In genomic region chr2:212956665-212957064, GRCh38 we compare ENCODE assay signal across 17 cellular contexts.
DNase-seq lines count a peak whose midpoint lies in the region; ATAC-seq, FAIRE-seq and TF ChIP-seq lines count a peak whose summit lies in the region.
"Had no signal": no experiment of that assay in that cellular context is flagged by ENCODE, and none has a peak within 500 bp of the region (broad histone marks: within the 10 kb centered on the region; RNA-seq: fewer than 3 reads in every experiment).

No MANE protein-coding gene starts in this region.

- WGBS in liver: 48% methylated on average over 2 of the region's 2 CpGs
- 2% methylated on average over 2 of the region's 2 CpGs for WGBS in HepG2 (ENCODE audit: low lambda C conversion rate)

- ATAC-seq in HepG2 (no peak), HG03175 (IDR thresholded peaks at IDR 0.05; ENCODE audit: unreplicated experiment) (no peak), HG02798 (IDR thresholded peaks at IDR 0.05; ENCODE audit: poor library complexity, unreplicated experiment) (no peak), GM18511 (IDR thresholded peaks at IDR 0.05; ENCODE audit: unreplicated experiment) (no peak)
- no peak for ATAC-seq in natural killer cell treated with Interleukin-12 subunit alpha and Interleukin-12 subunit beta and Interleukin-15 and Interleukin-18, amount 100 ng/mL, for 72 hours
- ATAC-seq: activated CD8-positive, alpha-beta T cell treated with anti-CD3 and anti-CD28 coated beads, Interleukin-2, amount 10 ng/mL, durations not matched to agents 7 days and 5 days; left ventricle myocardium superior had no signal

- H3K9ac ChIP-seq in liver (ENCODE audit: low read depth in 1 of 2, low read length in 2 of 2) (no peak overlapping the region), HepG2 (ENCODE audit: insufficient read depth, low read depth, low read length) (no peak overlapping the region)

- H3K4me3 ChIP-seq in liver (ENCODE audit: low read depth in 1 of 3, low read length in 3 of 3) (no peak overlapping the region), HepG2 (replicated peaks in 1 of 3; ENCODE audit: insufficient read depth in 1 of 3, low read depth in 2 of 3, low read length in 3 of 3) (no peak overlapping the region), A673 (ENCODE audit: low read depth, low read length, poor library complexity, severe bottlenecking) (no peak overlapping the region)
- H3K4me3 ChIP-seq: stomach had no signal

- H3K4me3 Mint-ChIP-seq in natural killer cell treated with Interleukin-12 subunit alpha and Interleukin-12 subunit beta and Interleukin-15 and Interleukin-18, amount 100 ng/mL, for 72 hours: peak overlapping the region; percentile 77
- H3K4me3 Mint-ChIP-seq: activated CD8-positive, alpha-beta T cell treated with anti-CD3 and anti-CD28 coated beads, Interleukin-2, amount 10 ng/mL, durations not matched to agents 7 days and 5 days; neural crest cell had no signal

- no peak overlapping the region for H3K27ac ChIP-seq in liver (ENCODE audit: low read depth in 1 of 2, low read length in 2 of 2)
- H3K27ac ChIP-seq in HepG2 (ENCODE audit: extremely low read length, insufficient read depth, low read length): no peak overlapping the region
- peak overlapping the region; percentile 54 for H3K27ac ChIP-seq in epithelial cell of prostate
- no peak overlapping the region for H3K27ac ChIP-seq in A673 (ENCODE audit: low read depth, low read length, poor library complexity, severe bottlenecking)
- H3K27ac ChIP-seq: stomach had no signal

- H3K4me1 ChIP-seq in liver (ENCODE audit: control insufficient read depth in 4 of 4, insufficient read depth in 4 of 4, low read length in 3 of 4) (no peaks in the 10 kb centered on the region), HepG2 (ENCODE audit: insufficient read depth, low read length) (no peaks in the 10 kb centered on the region), A673 (ENCODE audit: insufficient read depth, low read length, poor library complexity, severe bottlenecking) (peaks cover 36% of the 10 kb centered on the region)
- H3K4me1 ChIP-seq: stomach had no signal

- H3K36me3 Mint-ChIP-seq in natural killer cell treated with Interleukin-12 subunit alpha and Interleukin-12 subunit beta and Interleukin-15 and Interleukin-18, amount 100 ng/mL, for 72 hours: peaks cover 23% of the 10 kb centered on the region

- H3K9me3 ChIP-seq in liver (ENCODE audit: control insufficient read depth in 4 of 4, low read length in 3 of 4) (no peaks in the 10 kb centered on the region), HepG2 (ENCODE audit: low read length) (no peaks in the 10 kb centered on the region), A673 (ENCODE audit: low read depth, low read length, poor library complexity, severe bottlenecking) (no peaks in the 10 kb centered on the region)
- H3K9me3 ChIP-seq: stomach had no signal

- no peaks in the 10 kb centered on the region for H4K20me1 ChIP-seq in HepG2 (ENCODE audit: insufficient read depth, low read length)

- intact Hi-C loops in HepG2 (cut with micrococcal nuclease; ENCODE audit: unreplicated experiment): no loop called here
- intact Hi-C loops in A673 (cut with micrococcal nuclease; ENCODE audit: unreplicated experiment): no loop called here

- BruUV-seq in HepG2 (replicated peaks; lab: Mats Ljungman, UMichigan) (no TSS peak), A673 (replicated peaks; lab: Mats Ljungman, UMichigan) (no TSS peak)

- no peaks in the 10 kb centered on the region for H3K27me3 Mint-ChIP-seq in natural killer cell treated with Interleukin-12 subunit alpha and Interleukin-12 subunit beta and Interleukin-15 and Interleukin-18, amount 100 ng/mL, for 72 hours

- TF ChIP-seq CTCF in liver (IDR thresholded peaks at IDR 0.05; ENCODE audit: low read depth, low read length, missing input control) (no peak), HepG2 (CRISPR knock-in tag; IDR thresholded peaks at IDR 0.05) (no peak), A673 (conservative IDR thresholded peaks at IDR 0.05; ENCODE audit: low read depth, low read length) (no peak)

- H3K79me2 ChIP-seq in HepG2 (ENCODE audit: insufficient read depth, low read length): no peaks in the 10 kb centered on the region

- no peak for FAIRE-seq in HepG2 (lab: Jason Lieb, UNC)
- FAIRE-seq: small intestine had no signal

- DNase-seq in HepG2 (ENCODE audit: low spot score) (no peak), epithelial cell of prostate (ENCODE audit: low read depth, low spot score) (no peak), A673 (ENCODE audit: low spot score) (no peak)
- DNase-seq in natural killer cell treated with Interleukin-12 subunit alpha and Interleukin-12 subunit beta and Interleukin-15 and Interleukin-18, amount 100 ng/mL, for 72 hours (ENCODE audit: low spot score): no peak
- DNase-seq: activated CD8-positive, alpha-beta T cell treated with anti-CD3 and anti-CD28 coated beads, Interleukin-2, amount 10 ng/mL, durations not matched to agents 7 days and 5 days; activated gamma-delta T cell treated with Interleukin-2 at 50 U/mL for 16 hours; Kasumi-1; left ventricle myocardium superior; NCI-H187 treated with DMSO at 0.1 percent for 48 hours; Right ventricle myocardium superior; small intestine; stomach had no signal

- in situ Hi-C loops in HepG2 (cut with HindIII; ENCODE audit: extremely low pct_ligation_motif_present, low pct_unique_long_range_greater_than_20kb): no loop called here

- no peaks in the 10 kb centered on the region for H3K27me3 ChIP-seq in liver (ENCODE audit: control insufficient read depth in 4 of 4, insufficient read depth in 4 of 4, low read length in 3 of 4)
- no peaks in the 10 kb centered on the region for H3K27me3 ChIP-seq in HepG2 (ENCODE audit: control insufficient read depth in 1 of 2, insufficient read depth in 2 of 2, low read length in 2 of 2)
- H3K27me3 ChIP-seq in A673 (replicated peaks; ENCODE audit: insufficient read depth, low read depth, low read length, poor library complexity): no peaks in the 10 kb centered on the region
- H3K27me3 ChIP-seq: stomach had no signal

- peaks cover 10% of the 10 kb centered on the region for H3K9me3 Mint-ChIP-seq in natural killer cell treated with Interleukin-12 subunit alpha and Interleukin-12 subunit beta and Interleukin-15 and Interleukin-18, amount 100 ng/mL, for 72 hours

- H3K36me3 ChIP-seq in liver (ENCODE audit: control insufficient read depth in 4 of 4, insufficient read depth in 3 of 4, low read depth in 1 of 4, low read length in 3 of 4) (no peaks in the 10 kb centered on the region), HepG2 (replicated peaks in 1 of 2; ENCODE audit: control insufficient read depth in 1 of 2, insufficient read depth in 2 of 2, low read length in 2 of 2) (no peaks in the 10 kb centered on the region), A673 (ENCODE audit: insufficient read depth, low read length, poor library complexity, severe bottlenecking) (no peaks in the 10 kb centered on the region)
- H3K36me3 ChIP-seq: stomach had no signal

- H2AFZ ChIP-seq in HepG2 (ENCODE audit: low read length): no peak overlapping the region

- H3K4me2 ChIP-seq in HepG2 (ENCODE audit: low read depth, low read length): no peak overlapping the region

- CTCF ChIA-PET in HepG2 (lab: Yijun Ruan, JAX; ENCODE audit: low intra/inter-chr PET ratio, low total read pairs): no interaction called here
- CTCF ChIA-PET in A673 (lab: Charles Lee): interaction anchor here (0.6 kb wide), 1 partner anchor 272 kb away, joined by 3 read pairs; no protein-coding TSS in a partner anchor

- TF ChIP-seq RAD21 in liver (IDR thresholded peaks at IDR 0.05) (no peak), HepG2 (CRISPR knock-in tag; IDR thresholded peaks at IDR 0.05) (no peak)

- TF ChIP-seq EP300 in HepG2 (IDR thresholded peaks at IDR 0.05; ENCODE audit: low read depth in 2 of 2, low read length in 2 of 2) (no peak), HepG2 (CRISPR knock-in tag; IDR thresholded peaks at IDR 0.05; ENCODE audit: borderline replicate concordance) (no peak)

- H3K4me1 Mint-ChIP-seq in natural killer cell treated with Interleukin-12 subunit alpha and Interleukin-12 subunit beta and Interleukin-15 and Interleukin-18, amount 100 ng/mL, for 72 hours (ENCODE audit: low read depth in 2 of 2): peaks cover 69 to 77% of the 10 kb centered on the region in 2 donors
- H3K4me1 Mint-ChIP-seq: neural crest cell had no signal

- H3K27ac Mint-ChIP-seq in natural killer cell treated with Interleukin-12 subunit alpha and Interleukin-12 subunit beta and Interleukin-15 and Interleukin-18, amount 100 ng/mL, for 72 hours: peak overlapping the region; percentile 93 to 98

- POLR2A ChIA-PET in HepG2 (lab: Yijun Ruan, JAX) (no interaction called here), A673 (lab: Charles Lee; ENCODE audit: low non-redundant PET) (no interaction called here)

- no peak for TF ChIP-seq POLR2A in HepG2 (IDR thresholded peaks at IDR 0.05; ENCODE audit: insufficient read depth in 1 of 2, low read depth in 2 of 2, low read length in 2 of 2)

TF ChIP-seq in liver, 16 proteins besides CTCF, POLR2A, EP300 and RAD21:
- peak; percentile 11 for TF ChIP-seq NR2F2 (IDR thresholded peaks at IDR 0.05)
- TF ChIP-seq FOXA2 (IDR thresholded peaks at IDR 0.05): no peak

TF ChIP-seq in HepG2, 621 proteins besides CTCF, POLR2A, EP300 and RAD21 (continues in another document):
- TF ChIP-seq ZNF264 (CRISPR knock-in tag; IDR thresholded peaks at IDR 0.05) (no peak), ATF3 (CRISPR knock-in tag; IDR thresholded peaks at IDR 0.05) (no peak), ZBTB14 (CRISPR knock-in tag; IDR thresholded peaks at IDR 0.05) (no peak)
